28 cellular contexts compared by ENCODE assay signal in the genomic region with DNA sequence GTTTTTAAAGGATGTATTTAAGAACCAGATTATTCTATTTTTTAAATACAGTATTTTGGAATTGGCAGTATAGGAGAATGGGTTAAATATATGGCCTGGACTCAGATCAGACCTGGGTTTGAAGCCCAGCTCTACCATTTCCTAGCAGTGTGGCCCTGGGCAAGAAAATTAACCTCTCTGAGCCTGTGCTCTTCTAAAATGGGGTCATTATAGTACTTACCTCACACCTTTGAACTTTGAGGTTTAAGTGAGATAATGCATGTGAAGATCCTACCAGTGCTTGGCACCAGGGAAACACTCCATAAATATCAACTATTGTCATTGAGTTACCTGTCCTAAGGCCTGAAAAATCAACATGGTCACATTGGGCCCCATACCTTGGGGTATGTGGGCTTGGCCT.
"Had no signal": no experiment of that assay in that cellular context is flagged by ENCODE, and none has a peak within 500 bp of the region (broad histone marks: within the 10 kb centered on the region; RNA-seq: fewer than 3 reads in every experiment).

No MANE protein-coding gene starts in this region.

- DNase-seq: naive thymus-derived CD4-positive, alpha-beta T cell; occipital lobe; ovary; psoas muscle; right cardiac atrium; right lobe of liver; sigmoid colon; small intestine; stimulated activated CD4-positive, alpha-beta T cell treated with anti-CD3 and anti-CD28 coated beads, Interleukin-15, amount 100 ng/mL, for 24 hours; stimulated activated CD4-positive, alpha-beta T cell treated with anti-CD3 and anti-CD28 coated beads, Interleukin-2, amount 100 ng/mL, for 24 hours; stimulated activated CD4-positive, alpha-beta T cell treated with anti-CD3 and anti-CD28 coated beads, Interleukin-2, amount 100 ng/mL, for 48 hours; stimulated activated CD4-positive, alpha-beta T cell treated with anti-CD3 and anti-CD28 coated beads, Interleukin-4, amount 100 ng/mL, for 24 hours; stimulated activated naive CD4-positive, alpha-beta T cell; stimulated activated naive CD8-positive, alpha-beta T cell treated with anti-CD3 and anti-CD28 coated beads, Interleukin-15, amount 100 ng/mL, for 72 hours; stimulated activated naive CD8-positive, alpha-beta T cell treated with anti-CD3 and anti-CD28 coated beads, Interleukin-15, Interleukin-2, amounts not matched to agents 100 U/mL and 50 U/mL, for 24 hours; substantia nigra; testis; tibial artery; transverse colon; upper lobe of right lung had no signal

- FAIRE-seq: small intestine had no signal

- H3K4me1 Mint-ChIP-seq: nephron, neural progenitor cell had no signal

- H3K9me3 ChIP-seq: ovary, psoas muscle, sigmoid colon, suprapubic skin, testis, tibial artery, transverse colon, upper lobe of right lung, vagina had no signal

- H3K27ac ChIP-seq: neural progenitor cell, ovary, parathyroid adenoma, psoas muscle, right lobe of liver, sigmoid colon, suprapubic skin, testis, tibial artery, transverse colon, upper lobe of right lung, vagina had no signal

- H3K4me1 ChIP-seq: neural progenitor cell, parathyroid adenoma, psoas muscle, right lobe of liver, sigmoid colon, suprapubic skin, testis, tibial artery, transverse colon, upper lobe of right lung, vagina had no signal

- H3K36me3 ChIP-seq: neural progenitor cell, ovary, right lobe of liver, sigmoid colon, suprapubic skin, tibial artery, transverse colon, upper lobe of right lung, vagina had no signal

- ATAC-seq: naive thymus-derived CD4-positive, alpha-beta T cell; psoas muscle; right cardiac atrium; right lobe of liver; stimulated activated memory B cell treated with anti-CD40 and anti-IgM and Interleukin-4, amounts not matched to agents 10 μg/mL and 1 μg/mL and 100 μg/mL, for 72 hours; stimulated activated naive CD8-positive, alpha-beta T cell treated with anti-CD3 and anti-CD28 coated beads, Interleukin-15, amount 100 ng/mL, for 72 hours; stimulated activated naive CD8-positive, alpha-beta T cell treated with anti-CD3 and anti-CD28 coated beads, Interleukin-15, Interleukin-2, amounts not matched to agents 100 U/mL and 50 U/mL, for 24 hours; upper lobe of right lung had no signal

- H3K4me3 ChIP-seq: neural progenitor cell, ovary, psoas muscle, right lobe of liver, sigmoid colon, suprapubic skin, testis, tibial artery, transverse colon, upper lobe of right lung, vagina had no signal

- H3K4me3 Mint-ChIP-seq: naive thymus-derived CD4-positive, alpha-beta T cell; nephron; neural progenitor cell; stimulated activated memory B cell treated with anti-CD40 and anti-IgM and Interleukin-4, amounts not matched to agents 10 μg/mL and 1 μg/mL and 100 μg/mL, for 72 hours; stimulated activated naive CD8-positive, alpha-beta T cell treated with anti-CD3 and anti-CD28 coated beads, Interleukin-15, amount 100 ng/mL, for 72 hours; type B pancreatic cell had no signal

- H3K27me3 ChIP-seq: neural progenitor cell, ovary, right lobe of liver, sigmoid colon, suprapubic skin, testis, tibial artery, transverse colon, upper lobe of right lung, vagina had no signal

- H3K9me3 Mint-ChIP-seq: stimulated activated memory B cell treated with anti-CD40 and anti-IgM and Interleukin-4, amounts not matched to agents 10 μg/mL and 1 μg/mL and 100 μg/mL, for 72 hours; stimulated activated naive CD8-positive, alpha-beta T cell treated with anti-CD3 and anti-CD28 coated beads, Interleukin-15, amount 100 ng/mL, for 72 hours had no signal

- H3K36me3 Mint-ChIP-seq: naive thymus-derived CD4-positive, alpha-beta T cell; neural progenitor cell; stimulated activated memory B cell treated with anti-CD40 and anti-IgM and Interleukin-4, amounts not matched to agents 10 μg/mL and 1 μg/mL and 100 μg/mL, for 72 hours; type B pancreatic cell had no signal

- H3K27me3 Mint-ChIP-seq: progenitor cell of endocrine pancreas; stimulated activated memory B cell treated with anti-CD40 and anti-IgM and Interleukin-4, amounts not matched to agents 10 μg/mL and 1 μg/mL and 100 μg/mL, for 72 hours; stimulated activated naive CD8-positive, alpha-beta T cell treated with anti-CD3 and anti-CD28 coated beads, Interleukin-15, amount 100 ng/mL, for 72 hours; type B pancreatic cell had no signal

- H3K27ac Mint-ChIP-seq: nephron; neural progenitor cell; progenitor cell of endocrine pancreas; stimulated activated memory B cell treated with anti-CD40 and anti-IgM and Interleukin-4, amounts not matched to agents 10 μg/mL and 1 μg/mL and 100 μg/mL, for 72 hours; stimulated activated naive CD8-positive, alpha-beta T cell treated with anti-CD3 and anti-CD28 coated beads, Interleukin-15, amount 100 ng/mL, for 72 hours; type B pancreatic cell had no signal
